ENCODE assay signal across 13 cellular contexts in genomic region chr10:84076047-84076388, GRCh38.
DNase-seq lines count a peak whose midpoint lies in the region; ATAC-seq and TF ChIP-seq lines count a peak whose summit lies in the region.
"Had no signal": no experiment of that assay in that cellular context is flagged by ENCODE, and none has a peak within 500 bp of the region (broad histone marks: within the 10 kb centered on the region; RNA-seq: fewer than 3 reads in every experiment).

No MANE protein-coding gene starts in this region.

- no peak for TF ChIP-seq POLR2A in suprapubic skin (IDR thresholded peaks at IDR 0.05)

- no peaks in the 10 kb centered on the region for H3K9me3 ChIP-seq in suprapubic skin

- H3K4me3 ChIP-seq in choroid plexus epithelial cell (ENCODE audit: low read depth, low read length) (no peak overlapping the region), suprapubic skin (no peak overlapping the region)

- 61% methylated on average over 1 of the region's 1 CpG for WGBS in suprapubic skin

- H3K27ac ChIP-seq in suprapubic skin = peak overlapping the region; percentile 32
- H3K27ac ChIP-seq: epithelial cell of prostate had no signal

- no peak for TF ChIP-seq EP300 in suprapubic skin (IDR thresholded peaks at IDR 0.05)

- DNase-seq in HS-27A (ENCODE audit: low read depth) (peak; percentile 11), choroid plexus epithelial cell (ENCODE audit: low read depth) (peak; percentile 72), kidney glomerular epithelial cell (lab: John Stamatoyannopoulos, UW) (peak; percentile 63), suprapubic skin (ENCODE audit: low spot score in 2 of 2) (no peak), left colon (no peak), T-helper 2 cell (no peak)
- no peak for DNase-seq in stimulated activated CD8-positive, alpha-beta memory T cell treated with anti-CD3 and anti-CD28 coated beads, Interleukin-4, amount 100 ng/mL, for 48 hours
- DNase-seq: activated naive CD4-positive, alpha-beta T cell treated with Interleukin-2 at 50 U/mL for 16 hours; NCI-H1694; PC-3 had no signal

- ATAC-seq in HG03439 (IDR thresholded peaks at IDR 0.05; ENCODE audit: unreplicated experiment) (no peak), left colon (no peak)
- ATAC-seq: naive thymus-derived CD4-positive, alpha-beta T cell; PC-3 had no signal

- H3K27me3 ChIP-seq in suprapubic skin = no peaks in the 10 kb centered on the region

- intact Hi-C loops in left colon (cut with DNase I, micrococcal nuclease) = no loop called here

- H3K4me1 ChIP-seq in suprapubic skin = no peaks in the 10 kb centered on the region

- TF ChIP-seq CTCF in choroid plexus epithelial cell (conservative IDR thresholded peaks at IDR 0.05; ENCODE audit: low read depth, low read length) (no peak), suprapubic skin (IDR thresholded peaks at IDR 0.05) (no peak)

- H3K36me3 ChIP-seq in suprapubic skin = no peaks in the 10 kb centered on the region

Comparison
In these comparisons a context has a peak if more than half of its experiments do, and no peak if none do; other contexts are left out.
1. DNase-seq: peak in HS-27A (single experiment), choroid plexus epithelial cell (single experiment) and kidney glomerular epithelial cell (single experiment); none in suprapubic skin (0 of 2), left colon (0 of 2), T-helper 2 cell (0 of 5) and stimulated activated CD8-positive, alpha-beta memory T cell treated with anti-CD3 and anti-CD28 coated beads, Interleukin-4, amount 100 ng/mL, for 48 hours (single experiment).